In the genomic region with DNA sequence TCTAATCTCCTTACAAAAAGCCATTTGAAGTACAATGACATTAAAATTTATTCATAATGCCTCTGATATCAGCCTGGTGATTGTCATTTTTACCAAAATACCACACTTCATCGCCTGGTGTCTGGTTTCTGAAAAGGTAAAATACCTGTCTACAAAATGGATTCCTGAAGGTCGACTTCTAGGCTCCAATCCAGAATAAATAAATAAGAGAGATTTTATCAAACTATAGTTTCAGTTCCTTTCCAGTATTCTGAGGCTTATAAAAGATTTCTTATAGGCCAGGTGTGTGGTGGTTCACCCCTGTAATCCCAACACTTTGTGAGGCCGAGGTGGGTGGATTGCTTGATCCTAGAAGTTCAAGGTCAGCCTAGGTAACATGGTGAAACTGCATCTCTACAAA, we compare ENCODE assay signal across 16 cellular contexts.
A peak's percentile ranks its signal among the peaks of the same experiment; 100 is the strongest.
DNase-seq lines count a peak whose midpoint lies in the region; ATAC-seq and TF ChIP-seq lines count a peak whose summit lies in the region.
"Had no signal": no experiment of that assay in that cellular context is flagged by ENCODE, and none has a peak within 500 bp of the region (broad histone marks: within the 10 kb centered on the region; RNA-seq: fewer than 3 reads in every experiment).

No MANE protein-coding gene starts in this region.

- H3K27me3 ChIP-seq in PC-3 (ENCODE audit: low read length), result no peaks in the 10 kb centered on the region
- H3K27me3 ChIP-seq: BE2C had no signal

- no peaks in the 10 kb centered on the region for H3K4me1 ChIP-seq in PC-3 (ENCODE audit: insufficient read depth, low read length)
- H3K4me1 ChIP-seq: BE2C had no signal

- POLR2A ChIA-PET in PC-3 (lab: Charles Lee; ENCODE audit: unreplicated experiment), result no interaction called here

- no TSS peak for BruUV-seq in PC-3 (replicated peaks; lab: Mats Ljungman, UMichigan)

- intact Hi-C loops in PC-3 (cut with micrococcal nuclease), result loop anchor here (1.0 kb wide), 1 partner anchor 9 kb away; no protein-coding TSS in a partner anchor

- no peak overlapping the region for H3K4me3 ChIP-seq in PC-3 (ENCODE audit: low read length)
- H3K4me3 ChIP-seq: GM23248, K562 had no signal

- H3K4me1 Mint-ChIP-seq in mesothelial cell of epicardium, result peaks cover 26% of the 10 kb centered on the region
- H3K4me1 Mint-ChIP-seq in activated T-cell treated with anti-CD3 and anti-CD28 coated beads, Interleukin-2, amount 50 U/mL, for 24 hours (ENCODE audit: low read depth), result no peaks in the 10 kb centered on the region
- H3K4me1 Mint-ChIP-seq in activated T-cell treated with anti-CD3 and anti-CD28 coated beads, Interleukin-2, amount 50 U/mL, for 72 hours (ENCODE audit: low read depth), result no peaks in the 10 kb centered on the region
- H3K4me1 Mint-ChIP-seq: CD14-positive monocyte had no signal

- H3K4me3 Mint-ChIP-seq in mesothelial cell of epicardium, result no peak overlapping the region
- no peak overlapping the region for H3K4me3 Mint-ChIP-seq in activated T-cell treated with anti-CD3 and anti-CD28 coated beads, Interleukin-2, amount 50 U/mL, for 24 hours
- no peak overlapping the region for H3K4me3 Mint-ChIP-seq in activated T-cell treated with anti-CD3 and anti-CD28 coated beads, Interleukin-2, amount 50 U/mL, for 72 hours
- H3K4me3 Mint-ChIP-seq: CD14-positive monocyte; CD8-positive, alpha-beta T cell had no signal

- DNase-seq in HT-29 (ENCODE audit: low spot score) (peak; percentile 35), PC-3 (peak; percentile 37), mesothelial cell of epicardium (ENCODE audit: low spot score in 2 of 2, unreplicated experiment in 2 of 2) (no peak), DMS79 (lab: John Stamatoyannopoulos, UW) (no peak)
- no peak for DNase-seq in activated T-cell treated with anti-CD3 and anti-CD28 coated beads, Interleukin-2, amount 50 U/mL, for 24 hours
- DNase-seq in activated T-cell treated with anti-CD3 and anti-CD28 coated beads, Interleukin-2, amount 50 U/mL, for 72 hours, result no peak
- DNase-seq: BE2C; CD8-positive, alpha-beta T cell; COR-L47; DMS153; GM23248; H7 had no signal

- peaks cover 26% of the 10 kb centered on the region for H3K9me3 Mint-ChIP-seq in mesothelial cell of epicardium
- H3K9me3 Mint-ChIP-seq in activated T-cell treated with anti-CD3 and anti-CD28 coated beads, Interleukin-2, amount 50 U/mL, for 24 hours, result no peaks in the 10 kb centered on the region
- H3K9me3 Mint-ChIP-seq in activated T-cell treated with anti-CD3 and anti-CD28 coated beads, Interleukin-2, amount 50 U/mL, for 72 hours, result peaks cover 4 to 5% of the 10 kb centered on the region in 2 donors

- no peaks in the 10 kb centered on the region for H3K9me3 ChIP-seq in PC-3 (ENCODE audit: low read length)
- H3K9me3 ChIP-seq: BE2C had no signal

- H4K20me1 ChIP-seq in PC-3 (ENCODE audit: low read length), result no peaks in the 10 kb centered on the region

- no peak for ATAC-seq in PC-3
- ATAC-seq in HG02970 (IDR thresholded peaks at IDR 0.05; ENCODE audit: low FRiP score, unreplicated experiment), result no peak
- no peak for ATAC-seq in activated T-cell treated with anti-CD3 and anti-CD28 coated beads, Interleukin-2, amount 50 U/mL, for 72 hours (replicated peaks in 1 of 2)
- ATAC-seq: CD8-positive, alpha-beta T cell; K562 had no signal

- H3K4me2 ChIP-seq in PC-3 (ENCODE audit: low read length), result no peak overlapping the region

- CTCF ChIA-PET in PC-3 (lab: Charles Lee), result no interaction called here

- H3K27ac Mint-ChIP-seq in mesothelial cell of epicardium, result peak overlapping the region; percentile 56
- no peak overlapping the region for H3K27ac Mint-ChIP-seq in activated T-cell treated with anti-CD3 and anti-CD28 coated beads, Interleukin-2, amount 50 U/mL, for 24 hours
- no peak overlapping the region for H3K27ac Mint-ChIP-seq in activated T-cell treated with anti-CD3 and anti-CD28 coated beads, Interleukin-2, amount 50 U/mL, for 72 hours
- H3K27ac Mint-ChIP-seq: CD14-positive monocyte; CD8-positive, alpha-beta T cell had no signal

- H3K9me2 ChIP-seq in PC-3 (replicated peaks; ENCODE audit: low read length), result no peaks in the 10 kb centered on the region

- H3F3A ChIP-seq in PC-3 (ENCODE audit: low read length, unreplicated experiment), result no peaks in the 10 kb centered on the region

- no peaks in the 10 kb centered on the region for H3K79me2 ChIP-seq in PC-3 (ENCODE audit: low read length)

- no peak for TF ChIP-seq CTCF in 22Rv1 (IDR thresholded peaks at IDR 0.05)
- TF ChIP-seq CTCF in PC-3 (conservative IDR thresholded peaks at IDR 0.05; ENCODE audit: low read depth, low read length), result no peak
- TF ChIP-seq CTCF in mesothelial cell of epicardium (IDR thresholded peaks at IDR 0.05; ENCODE audit: unreplicated experiment), result no peak

- no peak overlapping the region for H3K9ac ChIP-seq in PC-3 (ENCODE audit: low read length)
- H3K9ac ChIP-seq: GM23248 had no signal

- H3K27me3 Mint-ChIP-seq in mesothelial cell of epicardium (ENCODE audit: low read depth), result no peaks in the 10 kb centered on the region
- H3K27me3 Mint-ChIP-seq in activated T-cell treated with anti-CD3 and anti-CD28 coated beads, Interleukin-2, amount 50 U/mL, for 24 hours, result no peaks in the 10 kb centered on the region
- H3K27me3 Mint-ChIP-seq in activated T-cell treated with anti-CD3 and anti-CD28 coated beads, Interleukin-2, amount 50 U/mL, for 72 hours (ENCODE audit: low read depth), result no peaks in the 10 kb centered on the region

- no peaks in the 10 kb centered on the region for H3K36me3 ChIP-seq in PC-3 (ENCODE audit: low read depth, low read length)
- H3K36me3 ChIP-seq: BE2C had no signal

- no peaks in the 10 kb centered on the region for H3K36me3 Mint-ChIP-seq in mesothelial cell of epicardium
- H3K36me3 Mint-ChIP-seq in activated T-cell treated with anti-CD3 and anti-CD28 coated beads, Interleukin-2, amount 50 U/mL, for 24 hours (ENCODE audit: low read depth), result no peaks in the 10 kb centered on the region
- no peaks in the 10 kb centered on the region for H3K36me3 Mint-ChIP-seq in activated T-cell treated with anti-CD3 and anti-CD28 coated beads, Interleukin-2, amount 50 U/mL, for 72 hours (ENCODE audit: insufficient read depth in 2 of 2)
- H3K36me3 Mint-ChIP-seq: CD14-positive monocyte; CD8-positive, alpha-beta T cell had no signal

- H3K27ac ChIP-seq in 22Rv1 (peak overlapping the region; percentile 42), PC-3 (ENCODE audit: low read length) (no peak overlapping the region)
- H3K27ac ChIP-seq: GM23248 had no signal

- no peak overlapping the region for H2AFZ ChIP-seq in PC-3 (ENCODE audit: low read length)

Comparison
In these comparisons a context has a peak if more than half of its experiments do, and no peak if none do; other contexts are left out.
1. DNase-seq: peak in HT-29 (single experiment) and PC-3 (single experiment); none in mesothelial cell of epicardium (0 of 2), activated T-cell treated with anti-CD3 and anti-CD28 coated beads, Interleukin-2, amount 50 U/mL, for 24 hours (single experiment), activated T-cell treated with anti-CD3 and anti-CD28 coated beads, Interleukin-2, amount 50 U/mL, for 72 hours (0 of 2) and DMS79 (single experiment).